29 cellular contexts compared by ENCODE assay signal in the genomic region with DNA sequence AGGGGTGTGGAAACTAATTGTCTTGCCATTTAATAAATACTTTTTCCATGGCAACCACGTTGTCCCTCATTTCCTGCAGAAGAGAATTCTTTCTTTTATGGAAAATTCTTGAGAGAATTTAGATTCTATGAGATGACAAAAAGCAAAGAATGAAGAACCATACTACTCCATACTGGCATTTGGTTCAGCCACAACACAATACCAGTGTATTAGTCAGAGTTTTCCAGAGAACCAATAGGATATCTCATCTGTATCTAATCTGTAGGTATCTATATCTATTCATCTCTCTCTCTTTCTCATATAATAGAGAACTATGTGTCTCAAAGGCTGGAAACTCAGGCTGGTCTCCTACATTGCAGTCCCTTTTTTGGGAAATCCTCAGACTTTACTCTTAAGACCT. TPM values are rescaled to one million over a fixed set of nuclear protein-coding genes. Genes with fewer than 3 reads are reported as not detected.
DNase-seq lines count a peak whose midpoint lies in the region; FAIRE-seq and TF ChIP-seq lines count a peak whose summit lies in the region.
"Had no signal": no experiment of that assay in that cellular context is flagged by ENCODE, and none has a peak within 500 bp of the region (broad histone marks: within the 10 kb centered on the region; RNA-seq: fewer than 3 reads in every experiment).

No MANE protein-coding gene starts in this region.

- H3K27ac Mint-ChIP-seq in activated CD4-positive, alpha-beta T cell treated with anti-CD3 and anti-CD28 coated beads, Interleukin-2, amount 10 ng/mL, durations not matched to agents 24 days and 14 days, result peak overlapping the region; percentile 29
- H3K27ac Mint-ChIP-seq: CD4-positive, alpha-beta T cell; naive B cell had no signal

- peaks cover 6% of the 10 kb centered on the region for H3K27me3 Mint-ChIP-seq in activated CD4-positive, alpha-beta T cell treated with anti-CD3 and anti-CD28 coated beads, Interleukin-2, amount 10 ng/mL, durations not matched to agents 24 days and 14 days

- H3K4me1 ChIP-seq in mammary epithelial cell (ENCODE audit: insufficient read depth, low read length) (peaks cover 14% of the 10 kb centered on the region), osteoblast (ENCODE audit: insufficient read depth, low read length) (peaks cover 26% of the 10 kb centered on the region)
- H3K4me1 ChIP-seq: colonic mucosa, HAP-1, psoas muscle had no signal

- no peak for DNase-seq in activated CD4-positive, alpha-beta T cell treated with anti-CD3 and anti-CD28 coated beads, Interleukin-2, amount 10 ng/mL, durations not matched to agents 24 days and 14 days
- DNase-seq in activated CD4-positive, alpha-beta T cell treated with anti-CD3 and anti-CD28 coated beads for 4 hours, result no peak
- DNase-seq in RCC 7860 (ENCODE audit: low spot score) (peak; percentile 55), mammary epithelial cell (peak; percentile 41), osteoblast (ENCODE audit: insufficient read length, low spot score, missing footprints) (no peak), GM12891 (ENCODE audit: insufficient read length, low spot score) (no peak), NCI-H2107 (lab: John Stamatoyannopoulos, UW) (no peak)
- no peak for DNase-seq in stimulated activated CD4-positive, alpha-beta T cell treated with anti-CD3 and anti-CD28 coated beads, Interleukin-4, amount 100 ng/mL, for 24 hours
- DNase-seq: activated CD4-positive, alpha-beta T cell treated with anti-CD3 and anti-CD28 coated beads for 36 hours; activated CD8-positive, alpha-beta memory T cell treated with anti-CD3 and anti-CD28 coated beads for 24 hours; activated gamma-delta T cell treated with Interleukin-2 at 50 U/mL for 16 hours; activated T-cell treated with anti-CD3 and anti-CD28 coated beads, Interleukin-2, amount 50 U/mL, for 1 hour; AML-193; CD4-positive, alpha-beta T cell; colonic mucosa; KG1; naive B cell; NCI-H1436 treated with DMSO at 0.1 percent for 48 hours; psoas muscle; sigmoid colon; stimulated activated CD4-positive, alpha-beta T cell treated with anti-CD3 and anti-CD28 coated beads, Interleukin-15, amount 100 ng/mL, for 24 hours had no signal

- whole genome bisulfite sequencing in mammary epithelial cell (ENCODE audit: low coverage, missing lambda C conversion rate), result 0% methylated on average over 1 of the region's 1 CpG

- H3K4me3 ChIP-seq in mammary epithelial cell (replicated peaks in 1 of 3; ENCODE audit: insufficient read depth in 1 of 3, low read depth in 2 of 3, low read length in 3 of 3) (no peak overlapping the region), osteoblast (ENCODE audit: insufficient read depth, low read length) (no peak overlapping the region)
- H3K4me3 ChIP-seq: adrenal gland, cardiac muscle cell, colonic mucosa, HAP-1, psoas muscle, sigmoid colon had no signal

- no peaks in the 10 kb centered on the region for H3K9me3 ChIP-seq in mammary epithelial cell (replicated peaks; ENCODE audit: insufficient read depth, low read length)
- H3K9me3 ChIP-seq in osteoblast (ENCODE audit: low read depth, low read length), result no peaks in the 10 kb centered on the region
- H3K9me3 ChIP-seq: adrenal gland, colonic mucosa, HAP-1, neutrophil, psoas muscle, sigmoid colon had no signal

- FAIRE-seq in RCC 7860 (lab: Jason Lieb, UNC) (peak; percentile 54), GM12891 (lab: Jason Lieb, UNC) (no peak)
- FAIRE-seq: frontal cortex, GM19239, HTR-8/SVneo had no signal

- no peak for TF ChIP-seq CTCF in mammary epithelial cell (conservative IDR thresholded peaks at IDR 0.05 in 1 of 2, IDR thresholded peaks at IDR 0.05 in 1 of 2; ENCODE audit: extremely low read depth in 1 of 2, insufficient read depth in 1 of 2, low read depth in 1 of 2, low read length in 2 of 2)
- no peak for TF ChIP-seq CTCF in osteoblast (IDR thresholded peaks at IDR 0.05; ENCODE audit: extremely low read depth, low read depth, low read length)

- in situ Hi-C loops in mammary epithelial cell (cut with MboI; ENCODE audit: low sequenced_read_pairs in 2 of 2), result no loop called here

- H4K20me1 ChIP-seq in mammary epithelial cell (ENCODE audit: insufficient read depth, low read length) (no peaks in the 10 kb centered on the region), osteoblast (ENCODE audit: insufficient read depth, low read length) (no peaks in the 10 kb centered on the region)

- dilution Hi-C loops in mammary epithelial cell (cut with HindIII; ENCODE audit: low sequenced_read_pairs), result no loop called here

- intact Hi-C loops in activated CD4-positive, alpha-beta T cell treated with anti-CD3 and anti-CD28 coated beads, Interleukin-2, amount 10 ng/mL, durations not matched to agents 24 days and 14 days (cut with micrococcal nuclease), result no loop called here
- intact Hi-C loops in mammary epithelial cell (cut with micrococcal nuclease), result no loop called here

- H3K9me3 Mint-ChIP-seq in activated CD4-positive, alpha-beta T cell treated with anti-CD3 and anti-CD28 coated beads, Interleukin-2, amount 10 ng/mL, durations not matched to agents 24 days and 14 days, result peaks cover 10% of the 10 kb centered on the region
- H3K9me3 Mint-ChIP-seq: CD4-positive, alpha-beta T cell had no signal

- H3K79me2 ChIP-seq in mammary epithelial cell (ENCODE audit: insufficient read depth, low read length), result no peaks in the 10 kb centered on the region
- no peaks in the 10 kb centered on the region for H3K79me2 ChIP-seq in osteoblast (ENCODE audit: insufficient read depth, low read length)

- peaks cover 13% of the 10 kb centered on the region for H3K4me1 Mint-ChIP-seq in activated CD4-positive, alpha-beta T cell treated with anti-CD3 and anti-CD28 coated beads, Interleukin-2, amount 10 ng/mL, durations not matched to agents 24 days and 14 days
- H3K4me1 Mint-ChIP-seq: naive B cell had no signal

- H2AFZ ChIP-seq in mammary epithelial cell (ENCODE audit: low read depth, low read length) (no peak overlapping the region), osteoblast (ENCODE audit: low read length) (no peak overlapping the region)

- BruUV-seq in mammary epithelial cell (replicated peaks; lab: Mats Ljungman, UMichigan), result no TSS peak

- H3K27ac ChIP-seq in mammary epithelial cell (ENCODE audit: insufficient read depth, low read depth, low read length) (no peak overlapping the region), osteoblast (ENCODE audit: low read depth, low read length) (no peak overlapping the region)
- H3K27ac ChIP-seq: 22Rv1, cardiac muscle cell, colonic mucosa, neutrophil, psoas muscle, sigmoid colon had no signal

- CTCF ChIA-PET in mammary epithelial cell (lab: Charles Lee; ENCODE audit: low non-redundant PET), result no interaction called here

- no peak for TF ChIP-seq POLR2A in GM12891 (IDR thresholded peaks at IDR 0.05; ENCODE audit: low read depth, low read length)

- H3K27me3 ChIP-seq in mammary epithelial cell (ENCODE audit: insufficient read depth, low read length) (no peaks in the 10 kb centered on the region), osteoblast (ENCODE audit: insufficient read depth, low read length) (peaks cover 5% of the 10 kb centered on the region)
- H3K27me3 ChIP-seq: adrenal gland, cardiac muscle cell, colonic mucosa, neutrophil, sigmoid colon had no signal

- H3K36me3 ChIP-seq in mammary epithelial cell (ENCODE audit: insufficient read depth, low read length), result no peaks in the 10 kb centered on the region
- H3K36me3 ChIP-seq in osteoblast (ENCODE audit: insufficient read depth, low read length), result no peaks in the 10 kb centered on the region
- H3K36me3 ChIP-seq: adrenal gland, cardiac muscle cell, colonic mucosa, HAP-1, neutrophil, sigmoid colon had no signal

- H3K36me3 Mint-ChIP-seq in activated CD4-positive, alpha-beta T cell treated with anti-CD3 and anti-CD28 coated beads, Interleukin-2, amount 10 ng/mL, durations not matched to agents 24 days and 14 days (ENCODE audit: low read depth), result no peaks in the 10 kb centered on the region
- H3K36me3 Mint-ChIP-seq: naive B cell had no signal

- H3K9ac ChIP-seq in mammary epithelial cell (ENCODE audit: insufficient read depth, low read length), result no peak overlapping the region

- H3K4me3 Mint-ChIP-seq in activated CD4-positive, alpha-beta T cell treated with anti-CD3 and anti-CD28 coated beads, Interleukin-2, amount 10 ng/mL, durations not matched to agents 24 days and 14 days, result no peak overlapping the region
- H3K4me3 Mint-ChIP-seq: activated CD4-positive, alpha-beta T cell treated with anti-CD3 and anti-CD28 coated beads for 36 hours; CD4-positive, alpha-beta T cell; naive B cell had no signal

- H3K4me2 ChIP-seq in mammary epithelial cell (ENCODE audit: insufficient read depth, low read depth, low read length) (no peak overlapping the region), osteoblast (ENCODE audit: insufficient read depth, low read length) (peak overlapping the region; percentile 9)

TF ChIP-seq in GM12891, 5 proteins besides CTCF, POLR2A, EP300 and RAD21:
- TF ChIP-seq PAX5 (IDR thresholded peaks at IDR 0.05; ENCODE audit: insufficient read depth, low read length, severe bottlenecking) (no peak), SPI1 (IDR thresholded peaks at IDR 0.05; ENCODE audit: low read depth, low read length) (no peak), POLR2AphosphoS5 (IDR thresholded peaks at IDR 0.05; ENCODE audit: low read depth, low read length) (no peak), POU2F2 (IDR thresholded peaks at IDR 0.05; ENCODE audit: low read depth, low read length) (no peak)

RNA-seq across cellular contexts. Expression of a gene that starts 44.6 kb away (rescaled TPM):
- total RNA-seq in activated CD4-positive, alpha-beta T cell treated with anti-CD3 and anti-CD28 coated beads, Interleukin-2, amount 10 ng/mL, durations not matched to agents 24 days and 14 days, result 480 and 484 TPM in 2 replicates
- total RNA-seq in mammary epithelial cell, result 100 to 1,000 TPM in 1 of 2 donors, 10 to 100 TPM in 1; 93.7 to 132 TPM
- 55.5 TPM for polyA plus RNA-seq in mammary epithelial cell
- 35.1 TPM for polyA minus RNA-seq in mammary epithelial cell
- 51.9 and 55.0 TPM in 2 replicates for total RNA-seq in osteoblast
- 46.3 TPM for polyA plus RNA-seq in GM12891 (2012; ENCODE audit: low read depth, missing spikeins)

Comparison
In these comparisons a context has a peak if more than half of its experiments do, and no peak if none do; other contexts are left out.
1. DNase-seq: peak in RCC 7860 (single experiment) and mammary epithelial cell (single experiment); none in activated CD4-positive, alpha-beta T cell treated with anti-CD3 and anti-CD28 coated beads, Interleukin-2, amount 10 ng/mL, durations not matched to agents 24 days and 14 days (single experiment), activated CD4-positive, alpha-beta T cell treated with anti-CD3 and anti-CD28 coated beads for 4 hours (0 of 2), osteoblast (single experiment), stimulated activated CD4-positive, alpha-beta T cell treated with anti-CD3 and anti-CD28 coated beads, Interleukin-4, amount 100 ng/mL, for 24 hours (single experiment), GM12891 (single experiment) and NCI-H2107 (single experiment).